8 cellular contexts compared by ENCODE assay signal in the genomic region with DNA sequence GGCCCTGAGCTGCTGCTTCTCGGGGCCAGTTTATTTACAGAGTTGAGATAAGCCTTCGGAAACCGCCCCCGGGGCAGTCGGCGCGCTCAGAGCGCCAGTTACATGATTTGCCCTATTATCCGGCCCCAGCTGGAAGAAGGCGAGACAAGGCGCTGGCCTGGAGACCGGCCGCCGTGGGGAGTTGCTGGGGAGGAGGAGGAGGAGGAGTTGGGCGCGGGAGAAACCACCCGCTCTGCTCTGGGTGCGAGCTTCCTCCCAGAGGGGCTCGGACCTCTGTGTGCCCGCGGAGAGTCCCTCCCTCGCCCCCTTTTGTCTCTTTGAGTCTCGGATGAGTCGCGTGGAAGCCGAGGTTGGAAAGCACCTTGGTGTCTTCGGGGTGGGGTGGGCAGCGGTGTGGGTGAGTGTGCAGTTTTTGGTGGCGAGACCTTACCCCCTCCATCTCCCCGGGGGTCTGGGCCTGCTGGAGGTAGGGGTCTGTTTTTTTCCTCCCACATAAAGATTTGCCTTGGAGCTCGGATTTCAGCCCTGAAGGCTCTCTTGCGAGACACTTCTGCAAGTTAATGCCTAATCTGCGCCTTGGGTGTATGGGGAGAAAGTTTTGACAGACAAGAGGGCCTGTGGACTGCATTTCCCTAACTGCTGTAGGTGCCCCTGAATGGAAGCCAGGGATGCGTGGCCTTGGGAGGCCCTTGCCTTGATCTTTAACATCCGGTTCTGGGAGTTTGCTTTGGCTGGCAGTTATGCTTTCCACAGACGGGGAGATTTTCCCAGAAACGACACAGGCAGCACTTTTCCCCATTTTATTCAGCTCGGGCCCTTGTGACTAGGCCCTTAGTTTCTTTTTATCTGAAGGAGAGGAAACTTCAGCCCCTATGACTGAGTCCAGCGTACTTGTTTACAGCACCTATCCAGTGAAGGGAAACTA.
DNase-seq lines count a peak whose midpoint lies in the region; ATAC-seq and TF ChIP-seq lines count a peak whose summit lies in the region.

No MANE protein-coding gene starts in this region.

- H3K27me3 Mint-ChIP-seq in activated T-cell treated with anti-CD3 and anti-CD28 coated beads, Interleukin-2, amount 50 U/mL, for 72 hours (ENCODE audit: low read depth) = peaks cover 9% of the 10 kb centered on the region

- no peak overlapping the region for H3K27ac Mint-ChIP-seq in activated T-cell treated with anti-CD3 and anti-CD28 coated beads, Interleukin-2, amount 50 U/mL, for 72 hours

- H3K36me3 Mint-ChIP-seq in activated T-cell treated with anti-CD3 and anti-CD28 coated beads, Interleukin-2, amount 50 U/mL, for 72 hours (ENCODE audit: insufficient read depth in 2 of 2) = no peaks in the 10 kb centered on the region

- H3K9me3 Mint-ChIP-seq in activated T-cell treated with anti-CD3 and anti-CD28 coated beads, Interleukin-2, amount 50 U/mL, for 72 hours = no peaks in the 10 kb centered on the region

- ATAC-seq in GM21737 (IDR thresholded peaks at IDR 0.05; ENCODE audit: unreplicated experiment) (peak; percentile 25), omental fat pad (ENCODE audit: low FRiP score) (peak; percentile 13), HG02970 (IDR thresholded peaks at IDR 0.05; ENCODE audit: low FRiP score, unreplicated experiment) (no peak)
- peak; percentile 36 to 45 for ATAC-seq in activated T-cell treated with anti-CD3 and anti-CD28 coated beads, Interleukin-2, amount 50 U/mL, for 72 hours (replicated peaks in 1 of 2)

- DNase-seq in DMS114 treated with DMSO at 0.1 percent for 48 hours (lab: John Stamatoyannopoulos, UW; ENCODE audit: unreplicated experiment) = peak; percentile 63
- peak; percentile 47 for DNase-seq in NCI-H226
- peak; percentile 40 to 47 for DNase-seq in activated T-cell treated with anti-CD3 and anti-CD28 coated beads, Interleukin-2, amount 50 U/mL, for 72 hours
- DNase-seq in germinal center (ENCODE audit: low spot score) = peak; percentile 21
- DNase-seq in omental fat pad (ENCODE audit: low spot score) = no peak
- no peak for DNase-seq in NCI-H1436 treated with DMSO at 0.1 percent for 48 hours (lab: John Stamatoyannopoulos, UW)

- H3K4me3 Mint-ChIP-seq in activated T-cell treated with anti-CD3 and anti-CD28 coated beads, Interleukin-2, amount 50 U/mL, for 72 hours = peak overlapping the region in 1 of 2 donors; percentile 89

- no peak for TF ChIP-seq CTCF in omental fat pad (IDR thresholded peaks at IDR 0.05)

- peaks cover 48% of the 10 kb centered on the region for H3K4me1 Mint-ChIP-seq in activated T-cell treated with anti-CD3 and anti-CD28 coated beads, Interleukin-2, amount 50 U/mL, for 72 hours (ENCODE audit: low read depth)

Comparison
In these comparisons a context has a peak if more than half of its experiments do, and no peak if none do; other contexts are left out.
1. DNase-seq: peak in DMS114 treated with DMSO at 0.1 percent for 48 hours (single experiment), NCI-H226 (single experiment), activated T-cell treated with anti-CD3 and anti-CD28 coated beads, Interleukin-2, amount 50 U/mL, for 72 hours (2 of 2) and germinal center (single experiment); none in omental fat pad (single experiment) and NCI-H1436 treated with DMSO at 0.1 percent for 48 hours (single experiment).